In genomic region chr15:63332367-63333078, GRCh38 we compare ENCODE assay signal across 13 cellular contexts. TPM values are rescaled to one million over a fixed set of nuclear protein-coding genes. Genes with fewer than 3 reads are reported as not detected.
DNase-seq lines count a peak whose midpoint lies in the region; ATAC-seq lines count a peak whose summit lies in the region.
"Had no signal": no experiment of that assay in that cellular context is flagged by ENCODE, and none has a peak within 500 bp of the region (broad histone marks: within the 10 kb centered on the region; RNA-seq: fewer than 3 reads in every experiment).

No MANE protein-coding gene starts in this region.

- no peaks in the 10 kb centered on the region for H3K9me3 Mint-ChIP-seq in activated naive CD4-positive, alpha-beta T cell treated with anti-CD3 and anti-CD28 coated beads, Interleukin-2, amount 10 ng/mL, durations not matched to agents 7 days and 5 days
- H3K9me3 Mint-ChIP-seq: naive thymus-derived CD4-positive, alpha-beta T cell had no signal

- peaks cover 16% of the 10 kb centered on the region for H3K27me3 Mint-ChIP-seq in activated naive CD4-positive, alpha-beta T cell treated with anti-CD3 and anti-CD28 coated beads, Interleukin-2, amount 10 ng/mL, durations not matched to agents 7 days and 5 days
- H3K27me3 Mint-ChIP-seq: naive thymus-derived CD4-positive, alpha-beta T cell had no signal

- DNase-seq in GM03348 (ENCODE audit: low spot score), result peak; percentile 73
- DNase-seq in NCI-H446 treated with DMSO at 0.1 percent for 48 hours (lab: John Stamatoyannopoulos, UW), result peak; percentile 47
- peak; percentile 86 for DNase-seq in dermis blood vessel endothelial cell
- peak; percentile 91 for DNase-seq in renal cortical epithelial cell (ENCODE audit: low read depth)
- no peak for DNase-seq in effector CD8-positive, alpha-beta T cell (lab: John Stamatoyannopoulos, UW)
- DNase-seq in left ventricle myocardium superior, result no peak
- no peak for DNase-seq in activated naive CD4-positive, alpha-beta T cell treated with anti-CD3 and anti-CD28 coated beads, Interleukin-2, amount 10 ng/mL, durations not matched to agents 7 days and 5 days
- DNase-seq: activated CD4-positive, alpha-beta T cell treated with anti-CD3 and anti-CD28 coated beads, Interleukin-2, amount 50 U/mL, for 4 hours; naive thymus-derived CD4-positive, alpha-beta T cell; NCI-H1092 treated with DMSO at 0.1 percent for 48 hours; OCI-M1; stimulated activated CD4-positive, alpha-beta T cell treated with anti-CD3 and anti-CD28 coated beads, Interleukin-1b, Interleukin-23, amount 100 ng/mL, for 48 hours had no signal

- no peaks in the 10 kb centered on the region for H3K36me3 Mint-ChIP-seq in activated naive CD4-positive, alpha-beta T cell treated with anti-CD3 and anti-CD28 coated beads, Interleukin-2, amount 10 ng/mL, durations not matched to agents 7 days and 5 days
- H3K36me3 Mint-ChIP-seq: naive thymus-derived CD4-positive, alpha-beta T cell had no signal

- H3K4me1 Mint-ChIP-seq in activated naive CD4-positive, alpha-beta T cell treated with anti-CD3 and anti-CD28 coated beads, Interleukin-2, amount 10 ng/mL, durations not matched to agents 7 days and 5 days, result no peaks in the 10 kb centered on the region
- H3K4me1 Mint-ChIP-seq: naive thymus-derived CD4-positive, alpha-beta T cell had no signal

- H3K27ac Mint-ChIP-seq in activated naive CD4-positive, alpha-beta T cell treated with anti-CD3 and anti-CD28 coated beads, Interleukin-2, amount 10 ng/mL, durations not matched to agents 7 days and 5 days, result no peak overlapping the region
- H3K27ac Mint-ChIP-seq: naive thymus-derived CD4-positive, alpha-beta T cell had no signal

- no peak overlapping the region for H3K4me3 Mint-ChIP-seq in activated naive CD4-positive, alpha-beta T cell treated with anti-CD3 and anti-CD28 coated beads, Interleukin-2, amount 10 ng/mL, durations not matched to agents 7 days and 5 days
- H3K4me3 Mint-ChIP-seq: naive thymus-derived CD4-positive, alpha-beta T cell had no signal

- intact Hi-C loops in left ventricle myocardium superior (cut with micrococcal nuclease), result no loop called here

- CTCF ChIA-PET in activated naive CD4-positive, alpha-beta T cell treated with anti-CD3 and anti-CD28 coated beads, Interleukin-2, amount 10 ng/mL, durations not matched to agents 7 days and 5 days (lab: Charles Lee), result no interaction called here

- ATAC-seq in GM19452 (IDR thresholded peaks at IDR 0.05; ENCODE audit: unreplicated experiment) (no peak), left ventricle myocardium superior (no peak)
- ATAC-seq: naive thymus-derived CD4-positive, alpha-beta T cell had no signal

RNA-seq across cellular contexts. Expression of gene CA12, which starts 49.1 kb away (rescaled TPM):
- total RNA-seq in dermis blood vessel endothelial cell (0.68 and 0.79 TPM in 2 replicates), renal cortical epithelial cell (19.6 and 26.4 TPM in 2 replicates), left ventricle myocardium superior (0.74 TPM)

RNA-seq across cellular contexts. Expression of gene APH1B, which starts 55.1 kb away (rescaled TPM):
- total RNA-seq in dermis blood vessel endothelial cell (24.2 and 28.2 TPM in 2 replicates), renal cortical epithelial cell (10.1 and 12.6 TPM in 2 replicates), left ventricle myocardium superior (5.6 TPM)

Comparison
In these comparisons a context has a peak if more than half of its experiments do, and no peak if none do; other contexts are left out.
1. DNase-seq: peak in GM03348 (single experiment), NCI-H446 treated with DMSO at 0.1 percent for 48 hours (single experiment), dermis blood vessel endothelial cell (single experiment) and renal cortical epithelial cell (single experiment); none in effector CD8-positive, alpha-beta T cell (single experiment), left ventricle myocardium superior (single experiment) and activated naive CD4-positive, alpha-beta T cell treated with anti-CD3 and anti-CD28 coated beads, Interleukin-2, amount 10 ng/mL, durations not matched to agents 7 days and 5 days (single experiment).
2. RNA of gene CA12, which starts 49.1 kb away (total RNA-seq): 19.6 to 26.4 TPM in renal cortical epithelial cell; 0.74 TPM in left ventricle myocardium superior (single experiment) and 0.68 to 0.79 TPM in dermis blood vessel endothelial cell; every median in the first group is over 10 times any median in the second.